1 cellular context compared by ENCODE assay signal in genomic region chr21:33022489-33022827, GRCh38.
TF ChIP-seq lines count a peak whose summit lies in the region.

No MANE protein-coding gene starts in this region.

TF ChIP-seq in WTC11, 78 proteins besides CTCF, POLR2A, EP300 and RAD21 (continued from another document):
- TF ChIP-seq IRF2 (CRISPR knock-in tag; IDR thresholded peaks at IDR 0.05; ENCODE audit: borderline replicate concordance, low read depth): no peak
- TF ChIP-seq NR1H2 (CRISPR knock-in tag; IDR thresholded peaks at IDR 0.05): no peak
- no peak for TF ChIP-seq ZBTB21 (CRISPR knock-in tag; IDR thresholded peaks at IDR 0.05; ENCODE audit: borderline replicate concordance)
- TF ChIP-seq MLX (CRISPR knock-in tag; IDR thresholded peaks at IDR 0.05): no peak
- TF ChIP-seq NFYB (CRISPR knock-in tag; conservative IDR thresholded peaks at IDR 0.05; ENCODE audit: low read depth): no peak
- TF ChIP-seq FOXJ3 (CRISPR knock-in tag; IDR thresholded peaks at IDR 0.05; ENCODE audit: borderline replicate concordance): no peak
- TF ChIP-seq RORB (CRISPR knock-in tag; IDR thresholded peaks at IDR 0.05): no peak
- TF ChIP-seq CREM (CRISPR knock-in tag; IDR thresholded peaks at IDR 0.05): no peak
TF ChIP-seq in WTC11: peak in this region for 0.
